In genomic region chr5:80035839-80036238, GRCh38 we compare ENCODE assay signal across 16 cellular contexts. TPM values are rescaled to one million over a fixed set of nuclear protein-coding genes. Genes with fewer than 3 reads are reported as not detected.
DNase-seq lines count a peak whose midpoint lies in the region; ATAC-seq and TF ChIP-seq lines count a peak whose summit lies in the region.
"Had no signal": no experiment of that assay in that cellular context is flagged by ENCODE, and none has a peak within 500 bp of the region (broad histone marks: within the 10 kb centered on the region; RNA-seq: fewer than 3 reads in every experiment).

No MANE protein-coding gene starts in this region.

- no peaks in the 10 kb centered on the region for H3K36me3 ChIP-seq in Karpas-422 (ENCODE audit: insufficient read depth, low read length)
- no peaks in the 10 kb centered on the region for H3K36me3 ChIP-seq in esophagus muscularis mucosa
- no peaks in the 10 kb centered on the region for H3K36me3 ChIP-seq in psoas muscle (ENCODE audit: insufficient read depth in 1 of 2, low read depth in 1 of 2)
- H3K36me3 ChIP-seq: cardiac muscle cell had no signal

- 77% methylated on average over 7 of the region's 7 CpGs for WGBS in esophagus muscularis mucosa
- WGBS in psoas muscle, 3 donors = 47 to 74% (median 55%) methylated on average over 7 of the region's 7 CpGs

- peaks cover 42% of the 10 kb centered on the region for H3K27me3 Mint-ChIP-seq in activated CD4-positive, alpha-beta T cell treated with anti-CD3 and anti-CD28 coated beads for 36 hours

- TF ChIP-seq POLR2A in esophagus muscularis mucosa (IDR thresholded peaks at IDR 0.05; ENCODE audit: low read depth) = no peak

- no peaks in the 10 kb centered on the region for H3K27me3 ChIP-seq in Karpas-422 (ENCODE audit: low read length)
- peaks cover 0 to 55% (median 16%) of the 10 kb centered on the region in 4 donors for H3K27me3 ChIP-seq in esophagus muscularis mucosa
- H3K27me3 ChIP-seq in psoas muscle (ENCODE audit: insufficient read depth in 3 of 3, low read length in 2 of 3) = peaks cover 8 to 44% (median 9%) of the 10 kb centered on the region in 3 donors

- POLR2A ChIA-PET in activated CD4-positive, alpha-beta T cell treated with anti-CD3 and anti-CD28 coated beads for 36 hours (lab: Charles Lee) = no interaction called here

- H3K4me2 ChIP-seq in Karpas-422 (ENCODE audit: low read depth, low read length, poor library complexity, severe bottlenecking) = peak overlapping the region; percentile 67
- H3K4me2 ChIP-seq: A549 had no signal

- H3K4me1 ChIP-seq in Karpas-422 (ENCODE audit: low read length) (peaks cover 44% of the 10 kb centered on the region), esophagus muscularis mucosa (peaks cover 0 to 13% (median 4%) of the 10 kb centered on the region in 4 donors), psoas muscle (no peaks in the 10 kb centered on the region)
- H3K4me1 ChIP-seq: A549 had no signal

- no peak overlapping the region for H3K27ac Mint-ChIP-seq in activated CD4-positive, alpha-beta T cell treated with anti-CD3 and anti-CD28 coated beads for 36 hours
- H3K27ac Mint-ChIP-seq: natural killer cell had no signal

- H3K79me2 ChIP-seq in Karpas-422 (ENCODE audit: low read length) = no peaks in the 10 kb centered on the region

- intact Hi-C loops in activated CD4-positive, alpha-beta T cell treated with anti-CD3 and anti-CD28 coated beads for 36 hours (cut with DNase I, micrococcal nuclease) = loop anchor here in 1 of 2 experiments (2.0 kb wide), 1 partner anchor 21 kb away; no protein-coding TSS in a partner anchor
- intact Hi-C loops in esophagus muscularis mucosa (cut with DNase I) (no loop called here), psoas muscle (cut with DNase I) (no loop called here)

- H3K9me3 ChIP-seq in Karpas-422 (ENCODE audit: low read length) (no peaks in the 10 kb centered on the region), esophagus muscularis mucosa (no peaks in the 10 kb centered on the region), psoas muscle (no peaks in the 10 kb centered on the region)
- H3K9me3 ChIP-seq: A549 had no signal

- no peak for ATAC-seq in activated CD4-positive, alpha-beta T cell treated with anti-CD3 and anti-CD28 coated beads for 36 hours
- ATAC-seq in psoas muscle (no peak), GM21619 (IDR thresholded peaks at IDR 0.05; ENCODE audit: unreplicated experiment) (no peak)
- ATAC-seq: A549, K562, natural killer cell had no signal

- H4K20me1 ChIP-seq in Karpas-422 (ENCODE audit: insufficient read depth, low read depth, low read length) = no peaks in the 10 kb centered on the region

- no peaks in the 10 kb centered on the region for H3K9me2 ChIP-seq in Karpas-422 (replicated peaks; ENCODE audit: insufficient read depth, low read length)

- no peak for DNase-seq in activated CD4-positive, alpha-beta T cell treated with anti-CD3 and anti-CD28 coated beads for 36 hours
- DNase-seq in activated CD4-positive, alpha-beta T cell treated with anti-CD3 and anti-CD28 coated beads for 4 hours = no peak
- DNase-seq in Karpas-422 (no peak), esophagus muscularis mucosa (ENCODE audit: extremely low spot score) (no peak), psoas muscle (no peak), SW480 (ENCODE audit: low spot score) (no peak), AG08395 (ENCODE audit: low spot score) (no peak)
- DNase-seq: activated effector memory CD4-positive, alpha-beta T cell treated with anti-CD3 and anti-CD28 coated beads, Interleukin-2, amount 50 U/mL, for 16 hours; natural killer cell; NCI-H1436; NCI-H510A treated with DMSO at 0.1 percent for 48 hours; OCI-M1 had no signal

- H3K4me1 Mint-ChIP-seq in activated CD4-positive, alpha-beta T cell treated with anti-CD3 and anti-CD28 coated beads for 36 hours = peaks cover 31% of the 10 kb centered on the region
- H3K4me1 Mint-ChIP-seq: natural killer cell had no signal

- H3K9ac ChIP-seq in Karpas-422 (ENCODE audit: low read length) = no peak overlapping the region

- TF ChIP-seq EP300 in esophagus muscularis mucosa (IDR thresholded peaks at IDR 0.05) = no peak

- H3K27ac ChIP-seq in Karpas-422 (ENCODE audit: low read length) = no peak overlapping the region; the same call in 1 of the 2 replicates
- no peak overlapping the region for H3K27ac ChIP-seq in esophagus muscularis mucosa (replicated peaks in 1 of 4)
- no peak overlapping the region for H3K27ac ChIP-seq in psoas muscle
- H3K27ac ChIP-seq: A549, cardiac muscle cell had no signal

- no peaks in the 10 kb centered on the region for H3K9me3 Mint-ChIP-seq in activated CD4-positive, alpha-beta T cell treated with anti-CD3 and anti-CD28 coated beads for 36 hours (ENCODE audit: low read depth)
- H3K9me3 Mint-ChIP-seq: natural killer cell had no signal

- no peak overlapping the region for H2AFZ ChIP-seq in Karpas-422 (ENCODE audit: low read length)

- H3K4me3 ChIP-seq in Karpas-422 (ENCODE audit: low read length) (no peak overlapping the region), esophagus muscularis mucosa (peak overlapping the region; percentile 35 to 55 (median 40)), psoas muscle (peak overlapping the region; percentile 59)
- H3K4me3 ChIP-seq: A549, K562 had no signal

- peak overlapping the region; percentile 29 for H3K4me3 Mint-ChIP-seq in activated CD4-positive, alpha-beta T cell treated with anti-CD3 and anti-CD28 coated beads for 36 hours
- H3K4me3 Mint-ChIP-seq: natural killer cell had no signal

- peaks cover 2% of the 10 kb centered on the region for H3K36me3 Mint-ChIP-seq in activated CD4-positive, alpha-beta T cell treated with anti-CD3 and anti-CD28 coated beads for 36 hours (ENCODE audit: low read depth)
- H3K36me3 Mint-ChIP-seq: natural killer cell had no signal

- TF ChIP-seq CTCF in esophagus muscularis mucosa (IDR thresholded peaks at IDR 0.05) = no peak
- TF ChIP-seq CTCF in psoas muscle (IDR thresholded peaks at IDR 0.05) = no peak

- CTCF ChIA-PET in activated CD4-positive, alpha-beta T cell treated with anti-CD3 and anti-CD28 coated beads for 36 hours (lab: Charles Lee) = interaction anchor here (0.9 to 1.7 kb wide), 2 partner anchors 48 to 76 kb away, joined by 3 to 4 read pairs; no protein-coding TSS in a partner anchor

RNA-seq across cellular contexts. Expression of gene THBS4, which starts 0.7 kb away (rescaled TPM):
- 1 to 10 TPM; 2.1 to 2.3 TPM for total RNA-seq in activated CD4-positive, alpha-beta T cell treated with anti-CD3 and anti-CD28 coated beads for 36 hours
- 2.0 and 3.9 TPM in 2 replicates for total RNA-seq in Karpas-422 (2014; rRNA removed; shearing (Covaris generic); ENCODE audit: low replicate concordance)
- total RNA-seq in esophagus muscularis mucosa (100 to 1,000 TPM in 1 of 4 donors, 10 to 100 TPM in 3; 25.6 to 119 (median 30.6) TPM), psoas muscle (100 to 1,000 TPM in 2 of 4 donors, 10 to 100 TPM in 2; 27.6 to 252 (median 117) TPM)
- 10 to 100 TPM; 18.6 to 49.0 (median 31.0) TPM for polyA plus RNA-seq in psoas muscle
- total RNA-seq: K562 had no signal

RNA-seq across cellular contexts. Expression of gene MTX3, which starts 44.8 kb away (rescaled TPM):
- 10 to 100 TPM; 11.9 to 14.3 TPM for total RNA-seq in activated CD4-positive, alpha-beta T cell treated with anti-CD3 and anti-CD28 coated beads for 36 hours
- total RNA-seq in Karpas-422 (2014; rRNA removed; shearing (Covaris generic); ENCODE audit: low replicate concordance) = 9.5 and 19.3 TPM in 2 replicates
- 10 to 100 TPM; 15.0 to 20.8 (median 15.8) TPM for total RNA-seq in esophagus muscularis mucosa
- total RNA-seq in psoas muscle = 10 to 100 TPM; 10.4 to 16.7 (median 13.1) TPM
- 10 to 100 TPM in 2 of 3 donors, 1 to 10 TPM in 1; 4.8 to 15.6 (median 11.5) TPM for polyA plus RNA-seq in psoas muscle
